In the genomic region with DNA sequence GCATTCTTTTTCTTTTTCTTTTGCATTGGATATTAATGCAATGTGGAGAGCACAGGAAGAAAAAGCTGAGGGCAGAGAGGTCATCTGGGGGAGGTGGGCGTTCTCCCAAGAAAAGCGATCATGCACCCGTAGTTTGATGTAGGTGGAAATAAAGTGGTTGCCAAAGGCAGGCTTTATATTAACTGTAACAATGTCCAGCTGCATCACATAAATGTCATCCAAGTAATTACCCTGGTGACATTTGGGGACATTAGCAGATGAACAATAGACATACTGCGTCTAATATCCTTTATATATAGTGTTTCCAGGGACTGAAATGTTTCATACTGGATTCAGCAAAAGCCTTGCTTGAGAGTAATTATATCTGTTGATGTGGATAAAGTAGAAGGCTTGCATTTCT, we compare ENCODE assay signal across 29 cellular contexts.
"Had no signal": no experiment of that assay in that cellular context is flagged by ENCODE, and none has a peak within 500 bp of the region (broad histone marks: within the 10 kb centered on the region; RNA-seq: fewer than 3 reads in every experiment).

No MANE protein-coding gene starts in this region.

- H3K4me3 ChIP-seq: esophagus muscularis mucosa, gastrocnemius medialis, heart left ventricle had no signal

- DNase-seq: activated B cell treated with CpG ODN at 0.5 μM for 24 hours; activated CD4-positive, alpha-beta T cell treated with anti-CD3 and anti-CD28 coated beads for 48 hours; activated CD4-positive, alpha-beta T cell treated with anti-CD3 and anti-CD28 coated beads, Interleukin-2, amount 50 U/mL, for 1 hour; activated CD4-positive, alpha-beta T cell treated with anti-CD3 and anti-CD28 coated beads, Interleukin-2, amount 50 U/mL, for 48 hours; activated CD8-positive, alpha-beta memory T cell treated with anti-CD3 and anti-CD28 coated beads for 24 hours; activated CD8-positive, alpha-beta T cell treated with anti-CD3 and anti-CD28 coated beads for 36 hours; activated effector memory CD4-positive, alpha-beta T cell treated with Interleukin-2 at 50 U/mL for 16 hours; activated gamma-delta T cell treated with Interleukin-2 at 50 U/mL for 16 hours; activated naive CD4-positive, alpha-beta T cell treated with anti-CD3 and anti-CD28 coated beads, Interleukin-2, amount 50 U/mL, for 16 hours; activated naive CD4-positive, alpha-beta T cell treated with Interleukin-2 at 50 U/mL for 16 hours; activated T-cell treated with anti-CD3 and anti-CD28 coated beads, Interleukin-2, amount 50 U/mL, for 4 hours; amniotic stem cell; anterior cingulate cortex; caudate nucleus; cortex of kidney; dermis blood vessel endothelial cell; effector CD4-positive, alpha-beta T cell; effector memory CD8-positive, alpha-beta T cell; erythroblast; foreskin keratinocyte; gastrocnemius medialis; glutamatergic neuron; heart left ventricle; T1000; WERI-Rb-1 had no signal

- H3K4me1 Mint-ChIP-seq: activated B cell treated with CpG ODN at 0.5 μM for 24 hours; activated T-helper 17 cell treated with anti-CD3 and anti-CD28 coated beads, Interleukin-2, amount 50 U/mL, for 72 hours had no signal

- H3K36me3 ChIP-seq: esophagus muscularis mucosa, gastrocnemius medialis, heart left ventricle, WERI-Rb-1 had no signal

- H3K9me3 ChIP-seq: esophagus muscularis mucosa, gastrocnemius medialis, heart left ventricle had no signal

- H3K27ac Mint-ChIP-seq: activated B cell treated with CpG ODN at 0.5 μM for 24 hours; activated CD8-positive, alpha-beta T cell treated with anti-CD3 and anti-CD28 coated beads for 36 hours; activated naive CD8-positive, alpha-beta T cell; activated T-helper 17 cell treated with anti-CD3 and anti-CD28 coated beads, Interleukin-2, amount 50 U/mL, for 72 hours; effector memory CD8-positive, alpha-beta T cell; T-helper 2 cell treated with Interferon-gamma antibody and Interleukin-4, amounts not matched to agents 5 μg/mL and 100 μg/mL, for 36 hours had no signal

- H3K9me3 Mint-ChIP-seq: activated B cell treated with CpG ODN at 0.5 μM for 24 hours had no signal

- H3K27me3 ChIP-seq: esophagus muscularis mucosa, foreskin keratinocyte, gastrocnemius medialis, heart left ventricle had no signal

- H3K36me3 Mint-ChIP-seq: activated naive CD8-positive, alpha-beta T cell had no signal

- H3K4me1 ChIP-seq: esophagus muscularis mucosa, foreskin keratinocyte, gastrocnemius medialis, heart left ventricle had no signal

- H3K27me3 Mint-ChIP-seq: activated B cell treated with CpG ODN at 0.5 μM for 24 hours; activated CD8-positive, alpha-beta T cell treated with anti-CD3 and anti-CD28 coated beads for 36 hours; activated naive CD8-positive, alpha-beta T cell; activated T-helper 17 cell treated with anti-CD3 and anti-CD28 coated beads, Interleukin-2, amount 50 U/mL, for 72 hours; effector memory CD8-positive, alpha-beta T cell had no signal

- H3K27ac ChIP-seq: esophagus muscularis mucosa, foreskin keratinocyte, gastrocnemius medialis, heart left ventricle, WERI-Rb-1 had no signal

- H3K4me3 Mint-ChIP-seq: activated B cell treated with CpG ODN at 0.5 μM for 24 hours; activated CD8-positive, alpha-beta T cell treated with anti-CD3 and anti-CD28 coated beads for 36 hours; activated naive CD8-positive, alpha-beta T cell; activated T-cell treated with anti-CD3 and anti-CD28 coated beads, Interleukin-2, amount 50 U/mL, for 4 hours; activated T-helper 17 cell treated with anti-CD3 and anti-CD28 coated beads, Interleukin-2, amount 50 U/mL, for 72 hours; effector memory CD8-positive, alpha-beta T cell; T-helper 2 cell treated with Interferon-gamma antibody and Interleukin-4, amounts not matched to agents 5 μg/mL and 100 μg/mL, for 36 hours had no signal
